ENCODE assay signal across 8 cellular contexts in the genomic region with DNA sequence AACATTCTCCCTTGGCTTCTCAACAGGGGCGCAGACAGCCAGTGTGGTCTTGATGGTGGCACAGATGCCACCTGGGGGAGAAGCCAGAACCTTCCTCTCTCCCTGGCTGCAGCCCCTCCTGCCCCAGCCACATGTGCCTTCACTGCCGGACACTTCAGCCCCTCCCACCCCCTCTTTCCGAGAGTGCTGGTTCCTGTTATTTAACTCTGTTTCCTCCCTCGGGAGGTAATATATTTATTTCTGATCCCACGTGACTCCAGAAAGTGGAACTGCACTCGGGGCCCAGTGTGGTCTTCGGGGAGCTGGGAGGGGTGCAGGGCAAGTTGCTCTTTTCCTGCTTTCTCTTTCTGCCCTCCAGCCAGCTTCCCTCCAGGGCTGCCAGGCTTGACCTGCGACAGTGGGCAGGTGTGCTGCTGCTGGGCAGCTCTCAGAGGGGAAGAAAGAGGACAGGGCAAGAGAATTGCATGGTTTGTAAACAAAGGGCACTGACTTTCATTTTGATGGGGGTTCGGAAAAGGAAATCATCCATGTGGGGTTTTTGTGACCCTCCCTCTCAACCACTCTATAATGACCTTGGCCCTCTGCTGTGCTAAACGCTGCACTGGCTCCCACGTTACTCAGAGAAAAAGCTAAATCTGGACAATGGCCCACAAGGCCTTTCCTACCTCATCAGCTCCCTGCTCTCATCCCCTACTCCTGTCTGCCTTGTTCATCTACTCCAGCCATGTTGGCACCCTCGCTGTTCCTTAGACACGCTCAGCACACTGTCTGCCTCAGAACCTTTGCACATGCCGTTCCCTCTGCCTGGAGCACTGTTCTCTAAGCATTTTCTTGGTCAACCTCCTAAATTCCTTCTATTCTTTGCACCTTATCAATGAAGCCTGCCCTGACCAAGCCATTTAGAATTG. TPM values are rescaled to one million over a fixed set of nuclear protein-coding genes. Genes with fewer than 3 reads are reported as not detected.
DNase-seq lines count a peak whose midpoint lies in the region; ATAC-seq and TF ChIP-seq lines count a peak whose summit lies in the region.

No MANE protein-coding gene starts in this region.

- no peak for ATAC-seq in activated T-cell treated with anti-CD3 and anti-CD28 coated beads, Interleukin-2, amount 50 U/mL, for 4 hours
- ATAC-seq in IMR-90 (ENCODE audit: low read depth) (no peak), esophagus mucosa (peak; percentile 23)

- no peaks in the 10 kb centered on the region for H4K20me1 ChIP-seq in IMR-90 (ENCODE audit: insufficient read depth, low read length)

- H2BK20ac ChIP-seq in IMR-90 (ENCODE audit: low read depth, low read length) = no peak overlapping the region

- H3K18ac ChIP-seq in IMR-90 (ENCODE audit: low read depth, low read length) = no peak overlapping the region

- TF ChIP-seq CTCF in IMR-90 (conservative IDR thresholded peaks at IDR 0.05; ENCODE audit: low read depth, low read length) = no peak
- TF ChIP-seq CTCF in RWPE1 (conservative IDR thresholded peaks at IDR 0.05; ENCODE audit: low read depth) = no peak

- no peak overlapping the region for H4K5ac ChIP-seq in IMR-90 (ENCODE audit: low read depth, low read length)

- CTCF ChIA-PET in IMR-90 (lab: Yijun Ruan, JAX) = no interaction called here
- CTCF ChIA-PET in RWPE1 (lab: Yijun Ruan, JAX) = interaction anchor here (0.9 kb wide), 1 partner anchor 50 kb away, joined by 3 read pairs; no protein-coding TSS in a partner anchor

- H3K4me1 Mint-ChIP-seq in activated T-cell treated with anti-CD3 and anti-CD28 coated beads, Interleukin-2, amount 50 U/mL, for 4 hours (ENCODE audit: low read depth) = peaks cover 50% of the 10 kb centered on the region
- H3K4me1 Mint-ChIP-seq in stimulated activated naive CD8-positive, alpha-beta T cell treated with anti-CD3 and anti-CD28 coated beads, Interleukin-15, Interleukin-2, amounts not matched to agents 100 ng/mL and 50 ng/mL, for 24 hours (ENCODE audit: low read depth) = peaks cover 53% of the 10 kb centered on the region

- 0 out of 2 replicates have a peak, but pooled peaks cover 3% of the 10 kb centered on the region for H3K9me1 ChIP-seq in IMR-90 (ENCODE audit: insufficient read depth, low read length)

- TF ChIP-seq RAD21 in IMR-90 (IDR thresholded peaks at IDR 0.05; ENCODE audit: low read length) = no peak

- peak overlapping the region; percentile 24 for H2AFZ ChIP-seq in IMR-90 (replicated peaks; ENCODE audit: low read length, poor library complexity)

- no peak overlapping the region for H2BK15ac ChIP-seq in IMR-90 (ENCODE audit: low read depth, low read length)

- TF ChIP-seq POLR2A in IMR-90 (IDR thresholded peaks at IDR 0.05; ENCODE audit: low read depth, low read length) = no peak

- H3K4me3 Mint-ChIP-seq in activated T-cell treated with anti-CD3 and anti-CD28 coated beads, Interleukin-2, amount 50 U/mL, for 4 hours = peak overlapping the region; percentile 17
- H3K4me3 Mint-ChIP-seq in stimulated activated naive CD8-positive, alpha-beta T cell treated with anti-CD3 and anti-CD28 coated beads, Interleukin-15, Interleukin-2, amounts not matched to agents 100 ng/mL and 50 ng/mL, for 24 hours = peak overlapping the region; percentile 30

- no peak overlapping the region for H3K9ac ChIP-seq in IMR-90 (ENCODE audit: low read depth, low read length)

- H2BK120ac ChIP-seq in IMR-90 (ENCODE audit: low read depth, low read length) = no peak overlapping the region

- peaks cover 5% of the 10 kb centered on the region for H3K4me1 ChIP-seq in IMR-90 (ENCODE audit: control insufficient read depth, insufficient read depth, low read length)

- no peak overlapping the region for H3K14ac ChIP-seq in IMR-90 (replicated peaks; ENCODE audit: low read depth, low read length)

- H3K27me3 ChIP-seq in IMR-90 (ENCODE audit: control insufficient read depth, insufficient read depth, low read length) = peaks cover 6% of the 10 kb centered on the region

- no peak overlapping the region for H3K4ac ChIP-seq in IMR-90 (ENCODE audit: low read depth, low read length)

- no peak overlapping the region for H3K4me3 ChIP-seq in IMR-90 (ENCODE audit: insufficient read depth, low read depth, low read length)

- no peaks in the 10 kb centered on the region for H3K9me3 Mint-ChIP-seq in activated T-cell treated with anti-CD3 and anti-CD28 coated beads, Interleukin-2, amount 50 U/mL, for 4 hours
- H3K9me3 Mint-ChIP-seq in stimulated activated naive CD8-positive, alpha-beta T cell treated with anti-CD3 and anti-CD28 coated beads, Interleukin-15, Interleukin-2, amounts not matched to agents 100 ng/mL and 50 ng/mL, for 24 hours = no peaks in the 10 kb centered on the region

- 82% methylated on average over 3 of the region's 14 CpGs; no CpG with 5 or more reads in 1 of the 2 experiments for WGBS in IMR-90 (ENCODE audit: extremely low coverage in 2 of 2, insufficient read length in 1 of 2), 2 experiments

- no TSS peak for BruUV-seq in IMR-90 (replicated peaks; lab: Mats Ljungman, UMichigan)

- H3K23ac ChIP-seq in IMR-90 (ENCODE audit: low read depth, low read length) = no peak overlapping the region

- in situ Hi-C loops in IMR-90 (cut with MboI; ENCODE audit: low sequenced_read_pairs) = no loop called here

- H3K27me3 Mint-ChIP-seq in activated T-cell treated with anti-CD3 and anti-CD28 coated beads, Interleukin-2, amount 50 U/mL, for 4 hours (ENCODE audit: low read depth) = peaks cover 19% of the 10 kb centered on the region
- peaks cover 36% of the 10 kb centered on the region for H3K27me3 Mint-ChIP-seq in stimulated activated naive CD8-positive, alpha-beta T cell treated with anti-CD3 and anti-CD28 coated beads, Interleukin-15, Interleukin-2, amounts not matched to agents 100 ng/mL and 50 ng/mL, for 24 hours

- POLR2A ChIA-PET in IMR-90 (lab: Charles Lee; ENCODE audit: unreplicated experiment) = no interaction called here
- POLR2A ChIA-PET in RWPE1 (lab: Yijun Ruan, JAX; ENCODE audit: low non-redundant PET) = no interaction called here

- no peak overlapping the region for H2AK5ac ChIP-seq in IMR-90 (ENCODE audit: low read depth, low read length)

- intact Hi-C loops in IMR-90 (cut with micrococcal nuclease) = loop anchor here (1.0 kb wide), 1 partner anchor 25 kb away; no protein-coding TSS in a partner anchor

- no peaks in the 10 kb centered on the region for H3K36me3 Mint-ChIP-seq in activated T-cell treated with anti-CD3 and anti-CD28 coated beads, Interleukin-2, amount 50 U/mL, for 4 hours (ENCODE audit: insufficient read depth)
- H3K36me3 Mint-ChIP-seq in stimulated activated naive CD8-positive, alpha-beta T cell treated with anti-CD3 and anti-CD28 coated beads, Interleukin-15, Interleukin-2, amounts not matched to agents 100 ng/mL and 50 ng/mL, for 24 hours (ENCODE audit: low read depth) = no peaks in the 10 kb centered on the region

- H3K36me3 ChIP-seq in IMR-90 (ENCODE audit: control insufficient read depth, insufficient read depth, low read length) = no peaks in the 10 kb centered on the region

- H2AK9ac ChIP-seq in IMR-90 (replicated peaks; ENCODE audit: low read depth, low read length, poor library complexity) = no peak overlapping the region

- no peak overlapping the region for H4K91ac ChIP-seq in IMR-90 (ENCODE audit: insufficient read depth, low read depth, low read length)

- no peaks in the 10 kb centered on the region for H3K79me1 ChIP-seq in IMR-90 (ENCODE audit: low read depth in 1 of 2, low read length in 2 of 2)

- no peak overlapping the region for H3K56ac ChIP-seq in IMR-90 (ENCODE audit: extremely low read depth, insufficient read depth, low read length)

- no peak for DNase-seq in activated T-cell treated with anti-CD3 and anti-CD28 coated beads, Interleukin-2, amount 50 U/mL, for 4 hours
- no peak for DNase-seq in activated T-cell treated with anti-CD3 and anti-CD28 coated beads, Interleukin-2, amount 50 U/mL, for 48 hours
- DNase-seq in IMR-90 (no peak), hepatic stellate cell (ENCODE audit: low spot score) (no peak), NCI-H187 (lab: John Stamatoyannopoulos, UW) (no peak), RWPE1 (ENCODE audit: low spot score) (no peak)

- H3K9me3 ChIP-seq in IMR-90 (ENCODE audit: control insufficient read depth, insufficient read depth, low read length) = no peaks in the 10 kb centered on the region

- dilution Hi-C loops in IMR-90 (cut with HindIII; ENCODE audit: low sequenced_read_pairs, unreplicated experiment) = no loop called here

- no peak overlapping the region for H3K27ac ChIP-seq in IMR-90 (ENCODE audit: insufficient read depth, low read length)
- no peak overlapping the region for H3K27ac ChIP-seq in RWPE1

- no peak overlapping the region for H4K8ac ChIP-seq in IMR-90 (ENCODE audit: low read depth in 2 of 2, low read length in 2 of 2)

- H2BK5ac ChIP-seq in IMR-90 (ENCODE audit: low read depth, low read length, poor library complexity, severe bottlenecking) = no peak overlapping the region

- H3K27ac Mint-ChIP-seq in stimulated activated naive CD8-positive, alpha-beta T cell treated with anti-CD3 and anti-CD28 coated beads, Interleukin-15, Interleukin-2, amounts not matched to agents 100 ng/mL and 50 ng/mL, for 24 hours = peak overlapping the region; percentile 22

- no peak overlapping the region for H3K4me2 ChIP-seq in IMR-90 (ENCODE audit: low read depth, low read length)

TF ChIP-seq in IMR-90, 13 proteins besides CTCF, POLR2A, EP300 and RAD21 (continues in another document):
- TF ChIP-seq, protein P1, sequence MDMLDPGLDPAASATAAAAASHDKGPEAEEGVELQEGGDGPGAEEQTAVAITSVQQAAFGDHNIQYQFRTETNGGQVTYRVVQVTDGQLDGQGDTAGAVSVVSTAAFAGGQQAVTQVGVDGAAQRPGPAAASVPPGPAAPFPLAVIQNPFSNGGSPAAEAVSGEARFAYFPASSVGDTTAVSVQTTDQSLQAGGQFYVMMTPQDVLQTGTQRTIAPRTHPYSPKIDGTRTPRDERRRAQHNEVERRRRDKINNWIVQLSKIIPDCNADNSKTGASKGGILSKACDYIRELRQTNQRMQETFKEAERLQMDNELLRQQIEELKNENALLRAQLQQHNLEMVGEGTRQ (IDR thresholded peaks at IDR 0.05; ENCODE audit: low read depth, low read length) = no peak
- TF ChIP-seq MAZ (IDR thresholded peaks at IDR 0.05; ENCODE audit: borderline replicate concordance, low read depth, low read length) (no peak), RFX5 (IDR thresholded peaks at IDR 0.05; ENCODE audit: low read depth, low read length) (no peak), CHD1 (IDR thresholded peaks at IDR 0.05; ENCODE audit: low read depth, low read length) (no peak)

RNA-seq across cellular contexts. Expression of gene CIITA, which starts 8.2 kb away (rescaled TPM):
- 1 to 10 TPM; 2.4 to 3.6 (median 2.5) TPM for total RNA-seq in activated T-cell treated with anti-CD3 and anti-CD28 coated beads, Interleukin-2, amount 50 U/mL, for 4 hours
- total RNA-seq in IMR-90 (2012; rRNA removed) (not detected in 2 replicates), esophagus mucosa (4.5 TPM)
- 0.04 and 0.10 TPM in 2 replicates for polyA plus RNA-seq in IMR-90 (2012; rRNA removed)
- polyA plus RNA-seq in IMR-90 (2012; cell fraction: cytosol; rRNA removed) = 0.03 and 0.11 TPM in 2 replicates
- 0.29 and 0.36 TPM in 2 replicates for polyA plus RNA-seq in IMR-90 (2012; cell fraction: nucleus; rRNA removed; ENCODE audit: low replicate concordance)

RNA-seq across cellular contexts. Expression of gene TVP23A, which starts 50.2 kb away (rescaled TPM):
- under 1 TPM in 2 of 3 donors, not detected in 1; 0.11 to 0.14 TPM for total RNA-seq in activated T-cell treated with anti-CD3 and anti-CD28 coated beads, Interleukin-2, amount 50 U/mL, for 4 hours
- total RNA-seq in IMR-90 (2012; rRNA removed) (not detected in 2 replicates), esophagus mucosa (not detected)
- polyA plus RNA-seq in IMR-90 (2012; rRNA removed) = not detected in 2 replicates
- polyA plus RNA-seq in IMR-90 (2012; cell fraction: cytosol; rRNA removed) = not detected in 2 replicates
- polyA plus RNA-seq in IMR-90 (2012; cell fraction: nucleus; rRNA removed; ENCODE audit: low replicate concordance) = not detected in 2 replicates
